ENCODE assay signal across 20 cellular contexts in genomic region chr4:2458546-2459491, GRCh38. TPM values are rescaled to one million over a fixed set of nuclear protein-coding genes. Genes with fewer than 3 reads are reported as not detected.
"Had no signal": no experiment of that assay in that cellular context is flagged by ENCODE, and none has a peak within 500 bp of the region (broad histone marks: within the 10 kb centered on the region; RNA-seq: fewer than 3 reads in every experiment).

No MANE protein-coding gene starts in this region.

- H3K36me3 ChIP-seq: cardiac muscle cell, left lung, neutrophil, tibial artery, vagina had no signal

- ATAC-seq: activated CD8-positive, alpha-beta T cell treated with anti-CD3 and anti-CD28 coated beads for 36 hours; activated naive CD4-positive, alpha-beta T cell treated with anti-CD3 and anti-CD28 coated beads, Interleukin-2, amount 50 U/mL, for 72 hours; activated T-cell treated with anti-CD3 and anti-CD28 coated beads, Interleukin-2, amount 50 U/mL, for 72 hours; left lung; stimulated activated naive B cell treated with anti-CD40 and anti-IgM and Interleukin-4, amounts not matched to agents 10 μg/mL and 1 μg/mL and 100 μg/mL, for 72 hours had no signal

- H3K27ac Mint-ChIP-seq: activated B cell treated with CpG ODN at 0.5 μM for 24 hours; activated CD8-positive, alpha-beta T cell treated with anti-CD3 and anti-CD28 coated beads for 36 hours; activated T-cell treated with anti-CD3 and anti-CD28 coated beads, Interleukin-2, amount 50 U/mL, for 72 hours; endodermal cell; stimulated activated naive B cell treated with anti-CD40 and anti-IgM and Interleukin-4, amounts not matched to agents 10 μg/mL and 1 μg/mL and 100 μg/mL, for 72 hours had no signal

- H3K27me3 ChIP-seq: cardiac muscle cell, dorsolateral prefrontal cortex, vagina had no signal

- H3K4me3 ChIP-seq: cardiac muscle cell, dorsolateral prefrontal cortex, left lung, tibial artery, vagina had no signal

- H3K9me3 ChIP-seq: left lung, neutrophil, tibial artery, vagina had no signal

- H3K9me3 Mint-ChIP-seq: activated B cell treated with CpG ODN at 0.5 μM for 24 hours; activated CD8-positive, alpha-beta T cell treated with anti-CD3 and anti-CD28 coated beads for 36 hours; activated naive CD4-positive, alpha-beta T cell treated with anti-CD3 and anti-CD28 coated beads, Interleukin-2, amount 50 U/mL, for 72 hours; activated T-cell treated with anti-CD3 and anti-CD28 coated beads, Interleukin-2, amount 50 U/mL, for 72 hours; endodermal cell; naive B cell; stimulated activated naive B cell treated with anti-CD40 and anti-IgM and Interleukin-4, amounts not matched to agents 10 μg/mL and 1 μg/mL and 100 μg/mL, for 72 hours had no signal

- H3K4me3 Mint-ChIP-seq: activated B cell treated with CpG ODN at 0.5 μM for 24 hours; activated CD8-positive, alpha-beta T cell treated with anti-CD3 and anti-CD28 coated beads for 36 hours; activated T-cell treated with anti-CD3 and anti-CD28 coated beads, Interleukin-2, amount 50 U/mL, for 72 hours; endodermal cell; stimulated activated naive B cell treated with anti-CD40 and anti-IgM and Interleukin-4, amounts not matched to agents 10 μg/mL and 1 μg/mL and 100 μg/mL, for 72 hours had no signal

- H3K27ac ChIP-seq: cardiac muscle cell, dorsolateral prefrontal cortex, left lung, neutrophil, tibial artery, vagina had no signal

- H3K36me3 Mint-ChIP-seq: activated naive CD4-positive, alpha-beta T cell treated with anti-CD3 and anti-CD28 coated beads, Interleukin-2, amount 50 U/mL, for 72 hours; naive B cell; stimulated activated naive B cell treated with anti-CD40 and anti-IgM and Interleukin-4, amounts not matched to agents 10 μg/mL and 1 μg/mL and 100 μg/mL, for 72 hours had no signal

- DNase-seq: activated B cell treated with CpG ODN at 0.5 μM for 24 hours; activated CD4-positive, alpha-beta T cell treated with anti-CD3 and anti-CD28 coated beads for 48 hours; activated CD8-positive, alpha-beta memory T cell treated with anti-CD3 and anti-CD28 coated beads, Interleukin-2, amount 50 U/mL, for 4 hours; activated CD8-positive, alpha-beta T cell treated with anti-CD3 and anti-CD28 coated beads for 36 hours; activated gamma-delta T cell; activated T-cell treated with anti-CD3 and anti-CD28 coated beads, Interleukin-2, amount 50 U/mL, for 72 hours; endodermal cell; left lung; naive B cell; retina; stimulated activated CD4-positive, alpha-beta T cell treated with anti-CD3 and anti-CD28 coated beads, Interleukin-2, amount 100 ng/mL, for 48 hours; stimulated activated naive B cell treated with anti-CD40 and anti-IgM and Interleukin-4, amounts not matched to agents 10 μg/mL and 1 μg/mL and 100 μg/mL, for 72 hours; tibial artery had no signal

RNA-seq across cellular contexts. Expression of gene CFAP99, which starts 40.1 kb away (rescaled TPM):
- total RNA-seq: activated B cell treated with CpG ODN at 0.5 μM for 24 hours; activated CD8-positive, alpha-beta T cell treated with anti-CD3 and anti-CD28 coated beads for 36 hours; activated naive CD4-positive, alpha-beta T cell treated with anti-CD3 and anti-CD28 coated beads, Interleukin-2, amount 50 U/mL, for 72 hours; activated T-cell treated with anti-CD3 and anti-CD28 coated beads, Interleukin-2, amount 50 U/mL, for 72 hours; cardiac muscle cell; endodermal cell; epithelial cell of proximal tubule; vagina had no signal
- polyA plus RNA-seq: keratinocyte had no signal
